ENCODE assay signal across 13 cellular contexts in the genomic region with DNA sequence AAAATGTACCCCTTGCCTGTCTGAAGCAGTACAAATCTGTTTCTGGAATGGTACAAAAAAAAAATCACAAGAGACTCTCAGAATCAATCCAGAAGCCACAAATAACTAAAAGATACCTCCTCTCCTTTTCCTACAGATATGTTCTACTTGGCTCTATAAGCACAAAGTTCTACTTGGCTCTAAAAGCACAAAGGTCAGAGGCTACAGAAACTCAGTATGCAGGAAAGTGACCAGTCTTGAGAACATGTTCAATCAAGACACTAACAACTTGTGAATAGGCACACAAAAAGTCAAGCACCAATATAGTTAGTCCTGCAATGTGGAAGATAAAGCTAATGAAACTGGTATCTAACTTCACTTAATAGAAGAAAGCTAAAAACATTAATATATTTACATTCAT. TPM values are rescaled to one million over a fixed set of nuclear protein-coding genes. Genes with fewer than 3 reads are reported as not detected.
DNase-seq lines count a peak whose midpoint lies in the region; ATAC-seq and TF ChIP-seq lines count a peak whose summit lies in the region.
"Had no signal": no experiment of that assay in that cellular context is flagged by ENCODE, and none has a peak within 500 bp of the region (broad histone marks: within the 10 kb centered on the region; RNA-seq: fewer than 3 reads in every experiment).

No MANE protein-coding gene starts in this region.

- no peaks in the 10 kb centered on the region for H3K27me3 Mint-ChIP-seq in activated T-cell treated with anti-CD3 and anti-CD28 coated beads, Interleukin-2, amount 50 U/mL, for 24 hours
- H3K27me3 Mint-ChIP-seq in activated T-helper 17 cell treated with anti-CD3 and anti-CD28 coated beads, Interleukin-2, amount 50 U/mL, for 72 hours = no peaks in the 10 kb centered on the region
- H3K27me3 Mint-ChIP-seq: activated naive CD8-positive, alpha-beta T cell treated with anti-CD3 and anti-CD28 coated beads, Interleukin-2, amount 10 ng/mL, durations not matched to agents 7 days and 5 days had no signal

- H3K4me3 Mint-ChIP-seq in activated T-cell treated with anti-CD3 and anti-CD28 coated beads, Interleukin-2, amount 50 U/mL, for 24 hours = no peak overlapping the region
- H3K4me3 Mint-ChIP-seq in activated T-helper 17 cell treated with anti-CD3 and anti-CD28 coated beads, Interleukin-2, amount 50 U/mL, for 72 hours = no peak overlapping the region
- H3K4me3 Mint-ChIP-seq: activated naive CD8-positive, alpha-beta T cell treated with anti-CD3 and anti-CD28 coated beads, Interleukin-2, amount 10 ng/mL, durations not matched to agents 7 days and 5 days had no signal

- H2AFZ ChIP-seq in KMS-11 (ENCODE audit: low read depth) = no peak overlapping the region
- no peak overlapping the region for H2AFZ ChIP-seq in fibroblast of lung (ENCODE audit: low read length)

- no peak for TF ChIP-seq POLR2A in stomach (IDR thresholded peaks at IDR 0.05)

- no peak for TF ChIP-seq EP300 in stomach (IDR thresholded peaks at IDR 0.05)

- intact Hi-C loops in stomach (cut with DNase I; ENCODE audit: low total_unique reads) = no loop called here

- H4K20me1 ChIP-seq in KMS-11 (ENCODE audit: insufficient read depth) (no peaks in the 10 kb centered on the region), fibroblast of lung (ENCODE audit: control insufficient read depth, extremely low read depth, insufficient read depth, low read length) (no peaks in the 10 kb centered on the region)

- H3K27me3 ChIP-seq in KMS-11 (ENCODE audit: insufficient read depth, low read depth) (no peaks in the 10 kb centered on the region), fibroblast of lung (ENCODE audit: control insufficient read depth, insufficient read depth, low read length) (no peaks in the 10 kb centered on the region), stomach (no peaks in the 10 kb centered on the region)

- in situ Hi-C loops in G401 (cut with HindIII; ENCODE audit: low sequenced_read_pairs) = no loop called here

- H3K9me3 ChIP-seq in fibroblast of lung (ENCODE audit: control insufficient read depth, insufficient read depth, low read depth, low read length) = no peaks in the 10 kb centered on the region
- H3K9me3 ChIP-seq in stomach = peaks cover 0 to 8% (median 4%) of the 10 kb centered on the region in 4 donors

- H3K36me3 ChIP-seq in KMS-11 (ENCODE audit: insufficient read depth) (no peaks in the 10 kb centered on the region), fibroblast of lung (ENCODE audit: control insufficient read depth, insufficient read depth, low read length) (peaks cover 4% of the 10 kb centered on the region), stomach (peaks cover 4 to 29% (median 17%) of the 10 kb centered on the region in 4 donors)

- no peak for TF ChIP-seq CTCF in KMS-11 (conservative IDR thresholded peaks at IDR 0.05; ENCODE audit: low read depth, low read length)
- TF ChIP-seq CTCF in fibroblast of lung (conservative IDR thresholded peaks at IDR 0.05 in 1 of 2, IDR thresholded peaks at IDR 0.05 in 1 of 2; ENCODE audit: low read depth in 1 of 2, low read length in 2 of 2) = no peak
- no peak for TF ChIP-seq CTCF in stomach (IDR thresholded peaks at IDR 0.05)

- H3K4me2 ChIP-seq in KMS-11 (peak overlapping the region; percentile 2; the same call in 1 of the 2 replicates), fibroblast of lung (ENCODE audit: extremely low read depth, insufficient read depth, low read length) (peak overlapping the region; percentile 76)

- H3K27ac Mint-ChIP-seq in activated T-cell treated with anti-CD3 and anti-CD28 coated beads, Interleukin-2, amount 50 U/mL, for 24 hours = peak overlapping the region; percentile 31
- no peak overlapping the region for H3K27ac Mint-ChIP-seq in activated T-helper 17 cell treated with anti-CD3 and anti-CD28 coated beads, Interleukin-2, amount 50 U/mL, for 72 hours
- H3K27ac Mint-ChIP-seq: activated naive CD8-positive, alpha-beta T cell treated with anti-CD3 and anti-CD28 coated beads, Interleukin-2, amount 10 ng/mL, durations not matched to agents 7 days and 5 days had no signal

- no peak overlapping the region for H3K4me3 ChIP-seq in KMS-11 (IDR thresholded peaks at IDR 0.05; ENCODE audit: insufficient read depth, low read depth, low read length)
- peak overlapping the region in 3 of 4 experiments; percentile 19 to 40 (median 27) for H3K4me3 ChIP-seq in fibroblast of lung (replicated peaks in 1 of 4; ENCODE audit: control extremely low read depth in 1 of 4, insufficient read depth in 1 of 4, low read depth in 3 of 4, low read length in 4 of 4)
- no peak overlapping the region for H3K4me3 ChIP-seq in stomach

- no peak for ATAC-seq in activated T-helper 17 cell treated with anti-CD3 and anti-CD28 coated beads, Interleukin-2, amount 50 U/mL, for 72 hours (replicated peaks)

- H3K4me1 ChIP-seq in KMS-11 (ENCODE audit: low read depth, poor library complexity, severe bottlenecking) (peaks cover 15% of the 10 kb centered on the region), fibroblast of lung (ENCODE audit: control insufficient read depth, extremely low read depth, insufficient read depth, low read length) (peaks cover 6% of the 10 kb centered on the region), stomach (peaks cover 5 to 40% (median 19%) of the 10 kb centered on the region in 4 donors)

- H3K4me1 Mint-ChIP-seq in activated T-cell treated with anti-CD3 and anti-CD28 coated beads, Interleukin-2, amount 50 U/mL, for 24 hours (ENCODE audit: low read depth) = peaks cover 29% of the 10 kb centered on the region
- H3K4me1 Mint-ChIP-seq in activated T-helper 17 cell treated with anti-CD3 and anti-CD28 coated beads, Interleukin-2, amount 50 U/mL, for 72 hours = peaks cover 17% of the 10 kb centered on the region

- H3K9ac ChIP-seq in KMS-11 (no peak overlapping the region), fibroblast of lung (ENCODE audit: insufficient read depth, low read length) (no peak overlapping the region)

- H3K79me2 ChIP-seq in KMS-11 (ENCODE audit: insufficient read depth, low read depth) (peaks cover 35% of the 10 kb centered on the region; the same call in 1 of the 2 replicates), fibroblast of lung (ENCODE audit: control insufficient read depth, insufficient read depth, low read length) (peaks cover 76% of the 10 kb centered on the region)

- H3K9me3 Mint-ChIP-seq in activated T-cell treated with anti-CD3 and anti-CD28 coated beads, Interleukin-2, amount 50 U/mL, for 24 hours = peaks cover 13% of the 10 kb centered on the region
- peaks cover 6% of the 10 kb centered on the region for H3K9me3 Mint-ChIP-seq in activated T-helper 17 cell treated with anti-CD3 and anti-CD28 coated beads, Interleukin-2, amount 50 U/mL, for 72 hours

- H3K27ac ChIP-seq in KMS-11 (peak overlapping the region; percentile 19; the same call in 1 of the 2 replicates), fibroblast of lung (ENCODE audit: insufficient read depth, low read length) (peak overlapping the region; percentile 46), stomach (peak overlapping the region in 3 of 5 donors; percentile 23 to 48 (median 35))

- DNase-seq in activated T-cell treated with anti-CD3 and anti-CD28 coated beads, Interleukin-2, amount 50 U/mL, for 24 hours = no peak
- DNase-seq in activated T-cell treated with anti-CD3 and anti-CD28 coated beads for 4 hours (no peak), fibroblast of lung (ENCODE audit: low read depth in 2 of 2) (peak; percentile 27 to 63), stomach (no peak), HuH-7 (ENCODE audit: low spot score) (no peak), G401 (ENCODE audit: low spot score) (no peak)
- DNase-seq: 8988T; activated CD4-positive, CD25-positive, alpha-beta regulatory T cell; activated naive CD8-positive, alpha-beta T cell treated with anti-CD3 and anti-CD28 coated beads, Interleukin-2, amount 10 ng/mL, durations not matched to agents 7 days and 5 days; NCI-H187; right cardiac atrium had no signal

- peaks cover 61% of the 10 kb centered on the region for H3K36me3 Mint-ChIP-seq in activated T-cell treated with anti-CD3 and anti-CD28 coated beads, Interleukin-2, amount 50 U/mL, for 24 hours (ENCODE audit: low read depth)
- peaks cover 42% of the 10 kb centered on the region for H3K36me3 Mint-ChIP-seq in activated T-helper 17 cell treated with anti-CD3 and anti-CD28 coated beads, Interleukin-2, amount 50 U/mL, for 72 hours (ENCODE audit: low read depth)

RNA-seq across cellular contexts. Expression of gene PPP4R1, which starts 19.2 kb away (rescaled TPM):
- total RNA-seq in fibroblast of lung (90.9 and 108 TPM in 2 replicates), stomach (100 to 1,000 TPM in 3 of 5 donors, 10 to 100 TPM in 2; 32.1 to 372 (median 133) TPM)
- polyA plus RNA-seq in fibroblast of lung (83.5 and 92.6 TPM in 2 replicates), stomach (10 to 100 TPM; 25.9 to 40.8 (median 28.9) TPM)
- 57.9 and 59.3 TPM in 2 replicates for polyA plus RNA-seq in fibroblast of lung (2012)
- 90.4 and 187 TPM in 2 replicates for polyA minus RNA-seq in fibroblast of lung (ENCODE audit: low replicate concordance)
- total RNA-seq in G401 (2014; rRNA removed; shearing (Covaris generic)) = 70.9 and 74.5 TPM in 2 replicates
- total RNA-seq in activated T-helper 17 cell treated with anti-CD3 and anti-CD28 coated beads, Interleukin-2, amount 50 U/mL, for 72 hours = 10 to 100 TPM; 28.9 to 47.6 TPM

Comparison
In these comparisons a context has a peak if more than half of its experiments do, and no peak if none do; other contexts are left out.
1. DNase-seq: peak in fibroblast of lung (2 of 2); none in activated T-cell treated with anti-CD3 and anti-CD28 coated beads, Interleukin-2, amount 50 U/mL, for 24 hours (single experiment), activated T-cell treated with anti-CD3 and anti-CD28 coated beads for 4 hours (single experiment), stomach (single experiment), HuH-7 (single experiment) and G401 (single experiment).
2. H3K4me3 ChIP-seq: peak in fibroblast of lung (3 of 4); none in KMS-11 (single experiment) and stomach (0 of 4).
3. Peak in every context shown above with its lines, with median percentiles within 50 percentile points of each other: H3K27ac ChIP-seq.